ENCODE assay signal across 9 cellular contexts in genomic region chr11:2691991-2692841, GRCh38. TPM values are rescaled to one million over a fixed set of nuclear protein-coding genes. Genes with fewer than 3 reads are reported as not detected.
DNase-seq lines count a peak whose midpoint lies in the region; ATAC-seq and TF ChIP-seq lines count a peak whose summit lies in the region.
"Had no signal": no experiment of that assay in that cellular context is flagged by ENCODE, and none has a peak within 500 bp of the region (broad histone marks: within the 10 kb centered on the region; RNA-seq: fewer than 3 reads in every experiment).

No MANE protein-coding gene starts in this region.

- H3K4me1 Mint-ChIP-seq in naive B cell: peaks cover 34 to 43% (median 36%) of the 10 kb centered on the region in 3 donors
- H3K4me1 Mint-ChIP-seq in naive thymus-derived CD4-positive, alpha-beta T cell: peaks cover 0 to 17% (median 0%) of the 10 kb centered on the region in 7 donors

- H3K9me3 Mint-ChIP-seq in naive B cell: no peaks in the 10 kb centered on the region
- H3K9me3 Mint-ChIP-seq in naive thymus-derived CD4-positive, alpha-beta T cell: no peaks in the 10 kb centered on the region

- CTCF ChIA-PET in naive thymus-derived CD4-positive, alpha-beta T cell (lab: Charles Lee): no interaction called here

- H3K36me3 Mint-ChIP-seq in naive B cell: no peaks in the 10 kb centered on the region
- peaks cover 0 to 28% (median 9%) of the 10 kb centered on the region in 5 donors for H3K36me3 Mint-ChIP-seq in naive thymus-derived CD4-positive, alpha-beta T cell

- no peak overlapping the region for H3K27ac ChIP-seq in naive thymus-derived CD4-positive, alpha-beta T cell (ENCODE audit: low read depth, low read length)

- in situ Hi-C loops in astrocyte of the cerebellum (cut with HindIII; ENCODE audit: low sequenced_read_pairs): no loop called here

- no peak overlapping the region for H3K4me3 ChIP-seq in astrocyte of the cerebellum (ENCODE audit: low read depth, low read length)
- no peak overlapping the region for H3K4me3 ChIP-seq in naive thymus-derived CD4-positive, alpha-beta T cell (ENCODE audit: low read length)

- no peaks in the 10 kb centered on the region for H3K27me3 Mint-ChIP-seq in naive B cell
- H3K27me3 Mint-ChIP-seq in naive thymus-derived CD4-positive, alpha-beta T cell: no peaks in the 10 kb centered on the region

- H3K9me3 ChIP-seq in naive thymus-derived CD4-positive, alpha-beta T cell (ENCODE audit: control insufficient read depth in 2 of 3, low read length in 3 of 3): no peaks in the 10 kb centered on the region

- intact Hi-C loops in naive thymus-derived CD4-positive, alpha-beta T cell (cut with micrococcal nuclease): loop anchor here in 1 of 2 donors (2.0 kb wide), 1 partner anchor 197 kb away; no protein-coding TSS in a partner anchor

- peak overlapping the region in 5 of 6 donors; percentile 1 to 82 (median 27) for H3K27ac Mint-ChIP-seq in naive B cell
- peak overlapping the region in 2 of 9 donors; percentile 2 to 80 for H3K27ac Mint-ChIP-seq in naive thymus-derived CD4-positive, alpha-beta T cell

- H3K36me3 ChIP-seq in naive thymus-derived CD4-positive, alpha-beta T cell (ENCODE audit: control insufficient read depth in 2 of 3, insufficient read depth in 3 of 3, low read length in 3 of 3): no peaks in the 10 kb centered on the region

- H3K4me1 ChIP-seq in naive thymus-derived CD4-positive, alpha-beta T cell (ENCODE audit: control insufficient read depth in 2 of 2, insufficient read depth in 2 of 2, low read length in 2 of 2): no peaks in the 10 kb centered on the region

- DNase-seq in ELF-1 (ENCODE audit: low read depth, low spot score) (peak; percentile 71), M059J (ENCODE audit: low read depth) (peak; percentile 15), astrocyte of the cerebellum (ENCODE audit: low read depth) (no peak), naive B cell (no peak), kidney glomerular epithelial cell (lab: John Stamatoyannopoulos, UW) (no peak), activated gamma-delta T cell (lab: John Stamatoyannopoulos, UW) (no peak)
- no peak for DNase-seq in naive thymus-derived CD4-positive, alpha-beta T cell
- DNase-seq: stimulated activated CD8-positive, alpha-beta memory T cell treated with anti-CD3 and anti-CD28 coated beads, Interleukin-4, amount 100 ng/mL, for 48 hours had no signal

- no peaks in the 10 kb centered on the region for H3K27me3 ChIP-seq in naive thymus-derived CD4-positive, alpha-beta T cell (ENCODE audit: control insufficient read depth in 2 of 2, insufficient read depth in 2 of 2, low read length in 2 of 2)

- TF ChIP-seq CTCF in astrocyte of the cerebellum (IDR thresholded peaks at IDR 0.05; ENCODE audit: low read depth, low read length, missing control alignments): peak; percentile 35

- no peak for ATAC-seq in naive B cell (ENCODE audit: low read depth in 2 of 2)
- no peak for ATAC-seq in GM18502 (IDR thresholded peaks at IDR 0.05; ENCODE audit: poor library complexity, unreplicated experiment)
- no peak for ATAC-seq in naive thymus-derived CD4-positive, alpha-beta T cell

- POLR2A ChIA-PET in naive thymus-derived CD4-positive, alpha-beta T cell (lab: Charles Lee): interaction anchor here (0.6 kb wide), 1 partner anchor 242 kb away, joined by 3 read pairs; no protein-coding TSS in a partner anchor

- H3K4me3 Mint-ChIP-seq in naive B cell: no peak overlapping the region
- H3K4me3 Mint-ChIP-seq in naive thymus-derived CD4-positive, alpha-beta T cell: no peak overlapping the region

RNA-seq across cellular contexts. Expression of gene KCNQ1OT1, which starts 7.6 kb away (rescaled TPM):
- total RNA-seq in M059J (2014; rRNA removed; shearing (Covaris generic)): 0.32 and 0.47 TPM in 2 replicates
- polyA plus RNA-seq in naive B cell (ENCODE audit: low read depth in 6 of 6): under 1 TPM; 0.08 to 0.28 (median 0.12) TPM
- under 1 TPM; 0.16 to 0.56 (median 0.24) TPM for total RNA-seq in naive thymus-derived CD4-positive, alpha-beta T cell
- under 1 TPM; 0.07 to 0.09 TPM for polyA plus RNA-seq in naive thymus-derived CD4-positive, alpha-beta T cell

Comparison
In these comparisons a context has a peak if more than half of its experiments do, and no peak if none do; other contexts are left out.
1. DNase-seq: peak in ELF-1 (single experiment) and M059J (single experiment); none in astrocyte of the cerebellum (single experiment), naive B cell (single experiment), kidney glomerular epithelial cell (single experiment), activated gamma-delta T cell (single experiment) and naive thymus-derived CD4-positive, alpha-beta T cell (0 of 9).